In genomic region chr1:52055066-52055853, GRCh38 we compare ENCODE assay signal across 8 cellular contexts. TPM values are rescaled to one million over a fixed set of nuclear protein-coding genes. Genes with fewer than 3 reads are reported as not detected.
DNase-seq lines count a peak whose midpoint lies in the region; ATAC-seq and TF ChIP-seq lines count a peak whose summit lies in the region.

Gene TXNDC12, minus strand, starts transcription at chr1:52055191. Its CDS starts 95 bp downstream, at chr1:52055096.

- H3K27me3 ChIP-seq in CD4-positive, alpha-beta T cell (ENCODE audit: control insufficient read depth, insufficient read depth, low read length): no peaks in the 10 kb centered on the region
- no peaks in the 10 kb centered on the region for H3K27me3 ChIP-seq in effector memory CD4-positive, alpha-beta T cell (replicated peaks; ENCODE audit: control insufficient read depth, insufficient read depth, low read length, poor library complexity, severe bottlenecking)

- H3K4me1 ChIP-seq in effector memory CD4-positive, alpha-beta T cell (ENCODE audit: control insufficient read depth, insufficient read depth, low read length, poor library complexity, severe bottlenecking): peaks cover 17% of the 10 kb centered on the region

- peak; percentile 25 for ATAC-seq in CD4-positive, alpha-beta T cell (ENCODE audit: poor library complexity)
- ATAC-seq in GM19452 (IDR thresholded peaks at IDR 0.05; ENCODE audit: unreplicated experiment): peak; percentile 38

- peak within 1 kb of the TSS; percentile 77 for H3K4me3 ChIP-seq in effector memory CD4-positive, alpha-beta T cell (ENCODE audit: insufficient read depth, low read depth, low read length, poor library complexity, severe bottlenecking)

- no peaks in the 10 kb centered on the region for H3K27me3 Mint-ChIP-seq in CD4-positive, alpha-beta T cell

- no peak for TF ChIP-seq CTCF in CD4-positive, alpha-beta T cell (IDR thresholded peaks at IDR 0.05)

- peak within 1 kb of the TSS; percentile 97 for H3K4me3 Mint-ChIP-seq in CD4-positive, alpha-beta T cell

- peaks cover 43% of the 10 kb centered on the region for H3K36me3 Mint-ChIP-seq in CD4-positive, alpha-beta T cell (ENCODE audit: low read depth)

- POLR2A ChIA-PET in CD4-positive, alpha-beta T cell (lab: Charles Lee): interaction anchor here (0.6 to 3.3 kb wide), 11 partner anchors 22 to 1891 kb away, joined by 3 to 63 read pairs (median 3); partner anchors contain the start of genes CC2D1B, EPS15, KTI12 and LRRC42
- POLR2A ChIA-PET in activated CD8-positive, alpha-beta memory T cell treated with anti-CD3 and anti-CD28 coated beads for 36 hours (lab: Charles Lee): interaction anchor here (0.6 to 2.5 kb wide), 2 partner anchors 22 to 348 kb away, joined by 3 to 14 read pairs; partner anchors contain the start of gene KTI12

- H3K27ac Mint-ChIP-seq in CD4-positive, alpha-beta T cell: peak within 1 kb of the TSS; percentile 92

- peaks cover 71% of the 10 kb centered on the region for H3K4me1 Mint-ChIP-seq in CD4-positive, alpha-beta T cell (ENCODE audit: low read depth)

- H3K9me3 Mint-ChIP-seq in CD4-positive, alpha-beta T cell: no peaks in the 10 kb centered on the region

- peaks cover 13% of the 10 kb centered on the region for H3K36me3 ChIP-seq in effector memory CD4-positive, alpha-beta T cell (ENCODE audit: control insufficient read depth, insufficient read depth, low read length)

- intact Hi-C loops in CD4-positive, alpha-beta T cell (cut with DNase I, micrococcal nuclease): loop anchor here in 1 of 2 experiments (5.0 to 10.0 kb wide), 8 partner anchors 87 to 1890 kb away; partner anchors contain the start of genes CC2D1B, CPT2, EPS15 and IFT25

- DNase-seq in CD4-positive, alpha-beta T cell: peak; percentile 28 to 62 (median 47)
- peak; percentile 95 for DNase-seq in HT1080 (ENCODE audit: low read depth)
- DNase-seq in NOMO-1 treated with DMSO at 0.1 percent for 48 hours (lab: John Stamatoyannopoulos, UW; ENCODE audit: unreplicated experiment): peak; percentile 90
- peak; percentile 33 to 61 (median 49) for DNase-seq in effector memory CD4-positive, alpha-beta T cell
- DNase-seq in lung microvascular endothelial cell (ENCODE audit: low read depth in 2 of 2): peak; percentile 92
- DNase-seq in stimulated activated CD8-positive, alpha-beta memory T cell treated with anti-CD3 and anti-CD28 coated beads, Interleukin-12 subunit alpha, Interleukin-12 subunit beta, amount 100 ng/mL, for 1 hour (ENCODE audit: low read depth): peak; percentile 40

- peak within 1 kb of the TSS; percentile 71 for H3K27ac ChIP-seq in CD4-positive, alpha-beta T cell (ENCODE audit: low read depth, low read length)
- peak within 1 kb of the TSS; percentile 84 for H3K27ac ChIP-seq in effector memory CD4-positive, alpha-beta T cell (ENCODE audit: insufficient read depth, low read length, poor library complexity, severe bottlenecking)

- H3K9me3 ChIP-seq in CD4-positive, alpha-beta T cell (ENCODE audit: control insufficient read depth, low read length): no peaks in the 10 kb centered on the region
- no peaks in the 10 kb centered on the region for H3K9me3 ChIP-seq in effector memory CD4-positive, alpha-beta T cell (ENCODE audit: control insufficient read depth, low read length)

- CTCF ChIA-PET in CD4-positive, alpha-beta T cell (lab: Charles Lee): interaction anchor here (1.3 to 1.5 kb wide), 2 partner anchors 10 to 22 kb away, joined by 3 to 5 read pairs; partner anchors contain the start of gene KTI12
- CTCF ChIA-PET in activated CD8-positive, alpha-beta memory T cell treated with anti-CD3 and anti-CD28 coated beads for 36 hours (lab: Charles Lee): no interaction called here

RNA-seq across cellular contexts. Expression of gene TXNDC12, which starts in this region (rescaled TPM):
- 10 to 100 TPM; 14.3 to 15.4 TPM for total RNA-seq in CD4-positive, alpha-beta T cell
- 68.9 and 76.2 TPM in 2 replicates for total RNA-seq in HT1080 (2014; rRNA removed; shearing (Covaris generic))
- 89.0 and 92.0 TPM in 2 replicates for polyA plus RNA-seq in HT1080 (2015; cell fraction: cytosol; rRNA removed)
- polyA plus RNA-seq in HT1080 (2015; cell fraction: nucleus; rRNA removed): 56.0 and 62.6 TPM in 2 replicates
- 10 to 100 TPM; 35.1 to 37.4 TPM for total RNA-seq in activated CD8-positive, alpha-beta memory T cell treated with anti-CD3 and anti-CD28 coated beads for 36 hours
- total RNA-seq in lung microvascular endothelial cell: 15.9 and 24.6 TPM in 2 replicates

Comparison
In these comparisons a context has a peak if more than half of its experiments do, and no peak if none do; other contexts are left out.
1. Peak in every context shown above with its lines: DNase-seq, ATAC-seq, H3K4me3 ChIP-seq and H3K27ac ChIP-seq.
2. DNase-seq: peak in every context shown above with its lines; median percentile 95 in HT1080; 92 in lung microvascular endothelial cell; 90 in NOMO-1 treated with DMSO at 0.1 percent for 48 hours; 49 in effector memory CD4-positive, alpha-beta T cell; 47 in CD4-positive, alpha-beta T cell; 40 in stimulated activated CD8-positive, alpha-beta memory T cell treated with anti-CD3 and anti-CD28 coated beads, Interleukin-12 subunit alpha, Interleukin-12 subunit beta, amount 100 ng/mL, for 1 hour.